In genomic region chr12:1884651-1885050, GRCh38 we compare ENCODE assay signal across 18 cellular contexts. TPM values are rescaled to one million over a fixed set of nuclear protein-coding genes. Genes with fewer than 3 reads are reported as not detected.
DNase-seq lines count a peak whose midpoint lies in the region; ATAC-seq, FAIRE-seq and TF ChIP-seq lines count a peak whose summit lies in the region.
"Had no signal": no experiment of that assay in that cellular context is flagged by ENCODE, and none has a peak within 500 bp of the region (broad histone marks: within the 10 kb centered on the region; RNA-seq: fewer than 3 reads in every experiment).

No MANE protein-coding gene starts in this region.

- TF ChIP-seq CTCF in kidney (IDR thresholded peaks at IDR 0.05; ENCODE audit: borderline replicate concordance, extremely low read depth, insufficient read depth), result no peak

- intact Hi-C loops in kidney (cut with DNase I), result no loop called here

- H3K4me1 ChIP-seq in kidney (ENCODE audit: control insufficient read depth in 1 of 2, insufficient read depth in 1 of 2, low read depth in 1 of 2, low read length in 2 of 2), result no peaks in the 10 kb centered on the region
- H3K4me1 ChIP-seq: BLaER1 had no signal

- H3K27ac ChIP-seq in kidney (ENCODE audit: low read depth in 2 of 2, low read length in 2 of 2), result no peak overlapping the region
- H3K27ac ChIP-seq: BLaER1, KMS-11 had no signal

- H3K4me3 ChIP-seq in H7 (ENCODE audit: insufficient read depth, low read depth, low read length) (no peak overlapping the region), kidney (ENCODE audit: low read length in 2 of 2) (no peak overlapping the region)
- H3K4me3 ChIP-seq: BLaER1, GM12878 had no signal

- no peak overlapping the region for H3K9ac ChIP-seq in kidney (ENCODE audit: low read length in 2 of 2)
- H3K9ac ChIP-seq: BLaER1, KMS-11 had no signal

- H3K36me3 ChIP-seq in H7 (replicated peaks; ENCODE audit: control insufficient read depth, insufficient read depth, low read length) (no peaks in the 10 kb centered on the region), kidney (ENCODE audit: control insufficient read depth in 1 of 2, insufficient read depth in 2 of 2, low read length in 2 of 2) (no peaks in the 10 kb centered on the region)

- peak; percentile 3 for DNase-seq in AG20443 (ENCODE audit: low spot score)
- DNase-seq in H7, result peak; percentile 4
- peak; percentile 29 for DNase-seq in kidney
- DNase-seq in DMS53 treated with DMSO at 0.1 percent for 48 hours (lab: John Stamatoyannopoulos, UW; ENCODE audit: unreplicated experiment), result no peak
- DNase-seq in GM19240 (ENCODE audit: insufficient read length, low spot score), result no peak
- DNase-seq: ACHN; Calu3; CD8-positive, alpha-beta T cell; DND-41; EL; HCEC 1CT had no signal

- H3K9me3 ChIP-seq in kidney (ENCODE audit: control insufficient read depth in 1 of 2, low read length in 2 of 2), result no peaks in the 10 kb centered on the region

- H3K27me3 ChIP-seq in H7 (ENCODE audit: control insufficient read depth, insufficient read depth, low read length), result no peaks in the 10 kb centered on the region
- H3K27me3 ChIP-seq: BLaER1 had no signal

- no peak for FAIRE-seq in kidney (lab: Jason Lieb, UNC)
- FAIRE-seq: A204.1, GM12878 had no signal

- ATAC-seq in GM18519 (IDR thresholded peaks at IDR 0.05; ENCODE audit: low FRiP score, unreplicated experiment), result no peak
- ATAC-seq: CD8-positive, alpha-beta T cell; GM12878 had no signal

RNA-seq across cellular contexts. Expression of gene CACNA2D4, which starts 33.8 kb away (rescaled TPM):
- 0.03 and 0.22 TPM in 2 replicates for total RNA-seq in H7 (2014; rRNA removed; shearing (Covaris generic))
- total RNA-seq in kidney, result 7.3 TPM
- polyA plus RNA-seq in kidney (ENCODE audit: insufficient read depth, low read depth, low replicate concordance), result 2.5 TPM
- total RNA-seq: G401, H4 had no signal

Comparison
In these comparisons a context has a peak if more than half of its experiments do, and no peak if none do; other contexts are left out.
1. DNase-seq: peak in AG20443 (single experiment), H7 (single experiment) and kidney (single experiment); none in DMS53 treated with DMSO at 0.1 percent for 48 hours (single experiment) and GM19240 (single experiment).